33 cellular contexts compared by ENCODE assay signal in genomic region chr4:52196606-52197130, GRCh38.
"Had no signal": no experiment of that assay in that cellular context is flagged by ENCODE, and none has a peak within 500 bp of the region (broad histone marks: within the 10 kb centered on the region; RNA-seq: fewer than 3 reads in every experiment).

No MANE protein-coding gene starts in this region.

- H3K27ac ChIP-seq: PC-9, RWPE1, SK-N-MC, WERI-Rb-1 had no signal

- H3K4me2 ChIP-seq: PC-9 had no signal

- H2AFZ ChIP-seq: PC-9 had no signal

- H3K36me3 ChIP-seq: WERI-Rb-1 had no signal

- DNase-seq: activated CD4-positive, alpha-beta memory T cell treated with anti-CD3 and anti-CD28 coated beads, Interleukin-2, amount 10 ng/mL, durations not matched to agents 7 days and 5 days; activated CD4-positive, alpha-beta T cell treated with anti-CD3 and anti-CD28 coated beads for 1 hour; activated CD4-positive, alpha-beta T cell treated with anti-CD3 and anti-CD28 coated beads for 48 hours; activated CD4-positive, CD25-positive, alpha-beta regulatory T cell; activated CD8-positive, alpha-beta memory T cell treated with anti-CD3 and anti-CD28 coated beads for 24 hours; activated CD8-positive, alpha-beta memory T cell treated with anti-CD3 and anti-CD28 coated beads, Interleukin-2, amount 10 ng/mL, durations not matched to agents 7 days and 5 days; activated CD8-positive, alpha-beta memory T cell treated with anti-CD3 and anti-CD28 coated beads, Interleukin-2, amount 50 U/mL, for 48 hours; activated effector memory CD4-positive, alpha-beta T cell treated with Interleukin-2 at 50 U/mL for 16 hours; activated naive CD4-positive, alpha-beta T cell treated with anti-CD3 and anti-CD28 coated beads, Interleukin-2, amount 10 ng/mL, durations not matched to agents 7 days and 5 days; activated naive CD8-positive, alpha-beta T cell treated with anti-CD3 and anti-CD28 coated beads, Interleukin-2, amount 50 U/mL, for 24 hours; activated T-cell treated with anti-CD3 and anti-CD28 coated beads, Interleukin-2, amount 50 U/mL, for 48 hours; anterior cingulate cortex; caudate nucleus; cerebellar nuclear complex; NCI-H1092 treated with DMSO at 0.1 percent for 48 hours; NCI-H1417; NCI-H146; NCI-H187; NCI-H2029 treated with DMSO at 0.1 percent for 48 hours; NCI-H2107; NCI-H2171; NCI-H510A; NCI-H526; NCI-H748 treated with DMSO at 0.1 percent for 48 hours; NK-92 treated with Interleukin-12 subunit alpha and Interleukin-12 subunit beta, amount 100 ng/mL, for 24 hours; PC-9; T-cell; T-helper 17 cell; WERI-Rb-1 had no signal

- H3K4me3 ChIP-seq: K562, PC-9, SK-N-MC had no signal

- ATAC-seq: activated CD8-positive, alpha-beta memory T cell treated with anti-CD3 and anti-CD28 coated beads, Interleukin-2, amount 10 ng/mL, durations not matched to agents 7 days and 5 days; activated naive CD8-positive, alpha-beta T cell treated with anti-CD3 and anti-CD28 coated beads, Interleukin-2, amount 50 U/mL, for 24 hours; K562; Right ventricle myocardium inferior; T-cell; T-helper 17 cell had no signal
